ENCODE assay signal across 1 cellular context in the genomic region with DNA sequence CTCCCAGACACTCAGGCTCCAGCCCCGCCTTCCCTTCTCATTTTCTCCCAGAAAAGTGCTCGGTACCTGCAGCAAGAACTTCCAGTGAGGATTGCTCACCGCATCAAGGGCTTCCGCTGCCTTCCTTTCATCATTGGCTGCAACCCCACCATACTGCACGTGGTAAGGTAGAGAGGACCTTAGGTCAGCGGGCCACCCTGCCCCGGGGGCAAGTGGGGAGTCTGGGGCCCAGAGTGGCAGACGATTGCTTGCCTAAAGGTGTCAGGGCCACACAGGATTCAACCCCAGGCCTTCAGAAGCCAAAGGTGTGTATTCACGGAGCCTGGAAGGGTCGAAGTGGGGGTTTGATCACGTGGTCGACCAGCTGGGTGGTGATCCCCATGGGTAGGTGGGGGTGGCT.
TF ChIP-seq lines count a peak whose summit lies in the region.

No MANE protein-coding gene starts in this region.

TF ChIP-seq in HCT116, 20 proteins besides CTCF, POLR2A, EP300 and RAD21:
- TF ChIP-seq ZFX (IDR thresholded peaks at IDR 0.05) = no peak
- TF ChIP-seq FOSL1 (IDR thresholded peaks at IDR 0.05; ENCODE audit: low read depth) = no peak
- TF ChIP-seq CBX3 (IDR thresholded peaks at IDR 0.05; ENCODE audit: low read depth) = no peak
- no peak for TF ChIP-seq SIN3A (IDR thresholded peaks at IDR 0.05; ENCODE audit: low read depth)
